Comparison of ENCODE assay signal across 23 cellular contexts in the genomic region with DNA sequence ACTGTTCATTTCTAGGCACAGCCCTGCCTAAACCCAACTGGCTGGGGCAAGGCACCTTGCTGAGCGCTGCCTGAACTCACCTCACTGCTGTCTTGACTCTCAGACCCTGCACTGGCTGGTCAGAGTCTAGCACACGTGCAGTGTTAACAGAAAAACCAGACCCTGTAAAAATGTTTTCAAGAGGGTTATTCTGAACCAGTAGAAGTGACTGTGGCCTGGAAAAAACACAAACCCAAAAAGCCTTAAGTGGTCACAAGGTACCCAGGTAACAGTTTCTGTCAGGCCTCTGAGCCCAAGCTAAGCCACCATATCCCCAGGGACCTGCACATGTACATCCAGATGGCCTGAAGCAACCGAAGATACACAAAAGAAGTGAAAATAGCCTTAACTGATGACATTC. TPM values are rescaled to one million over a fixed set of nuclear protein-coding genes. Genes with fewer than 3 reads are reported as not detected.
A peak's percentile ranks its signal among the peaks of the same experiment; 100 is the strongest.
DNase-seq lines count a peak whose midpoint lies in the region; ATAC-seq, FAIRE-seq and TF ChIP-seq lines count a peak whose summit lies in the region.
"Had no signal": no experiment of that assay in that cellular context is flagged by ENCODE, and none has a peak within 500 bp of the region (broad histone marks: within the 10 kb centered on the region; RNA-seq: fewer than 3 reads in every experiment).

No MANE protein-coding gene starts in this region.

- no peak overlapping the region for H3K14ac ChIP-seq in H1 (ENCODE audit: insufficient read length)

- peak overlapping the region; percentile 85 for H2BK120ac ChIP-seq in H1 (replicated peaks; ENCODE audit: low read depth, low read length)

- peaks cover 22% of the 10 kb centered on the region for H3K36me3 Mint-ChIP-seq in endothelial cell (ENCODE audit: low read depth, unreplicated experiment)

- peaks cover 6% of the 10 kb centered on the region for H3K4me1 Mint-ChIP-seq in endothelial cell (ENCODE audit: unreplicated experiment)

- no peak overlapping the region for H2BK5ac ChIP-seq in H1 (ENCODE audit: low read depth, low read length)

- H3K4ac ChIP-seq in H1 (replicated peaks; ENCODE audit: insufficient read length, low read depth, low read length): no peak overlapping the region

- no peak overlapping the region for H3K4me3 ChIP-seq in H1 (ENCODE audit: extremely low read depth in 1 of 4, insufficient read depth in 2 of 4, low read depth in 3 of 4, low read length in 4 of 4)
- H3K4me3 ChIP-seq: vagina had no signal

- no peak for TF ChIP-seq POLR2A in H1 (IDR thresholded peaks at IDR 0.05; ENCODE audit: control extremely low read depth in 1 of 2, low read depth in 2 of 2, low read length in 2 of 2)

- H3K79me1 ChIP-seq in H1 (ENCODE audit: low read depth, low read length): peaks cover 2% of the 10 kb centered on the region; the same call in 1 of the 2 replicates

- H2BK20ac ChIP-seq in H1 (ENCODE audit: low read length): no peak overlapping the region

- H3K9me3 ChIP-seq in H1 (ENCODE audit: insufficient read depth in 2 of 2, low read depth in 1 of 2, low read length in 1 of 2): peaks cover 15 to 20% of the 10 kb centered on the region in 2 experiments; a peak in 3 of 4 replicates
- H3K9me3 ChIP-seq: vagina had no signal

- H3K9me3 Mint-ChIP-seq in endothelial cell (ENCODE audit: unreplicated experiment): no peaks in the 10 kb centered on the region

- no peak overlapping the region for H3K27ac ChIP-seq in H1 (ENCODE audit: low read depth, low read length)
- H3K27ac ChIP-seq: vagina had no signal

- H4K8ac ChIP-seq in H1 (ENCODE audit: extremely low read depth, insufficient read depth, low read length): no peak overlapping the region

- peak overlapping the region; percentile 84; the same call in 1 of the 2 replicates for H2BK12ac ChIP-seq in H1 (ENCODE audit: low read depth, low read length)

- 94% methylated on average over 3 of the region's 3 CpGs; no CpG with 5 or more reads in 1 of the 2 experiments for WGBS in H1 (ENCODE audit: extremely low coverage in 1 of 2, insufficient coverage in 1 of 2, insufficient read length in 1 of 2, insufficient replicate concordance in 2 of 2, low coverage in 1 of 2, low lambda C conversion rate in 2 of 2, missing lambda C conversion rate in 1 of 2), 2 experiments

- CTCF ChIA-PET in H1 (lab: Charles Lee; ENCODE audit: partially characterized antibody): no interaction called here

- no peak overlapping the region for H2AFZ ChIP-seq in H1 (ENCODE audit: low read length)

- H3K4me3 Mint-ChIP-seq in endothelial cell (ENCODE audit: unreplicated experiment): no peak overlapping the region

- H3K23me2 ChIP-seq in H1 (ENCODE audit: low read depth, low read length): peaks cover 1% of the 10 kb centered on the region; the same call in 1 of the 2 replicates

- DNase-seq in H1 (ENCODE audit: low read depth in 1 of 2, low spot score in 2 of 2) (no peak), endothelial cell (ENCODE audit: low spot score) (no peak), HuH-7.5 (ENCODE audit: low spot score) (no peak)
- DNase-seq in stimulated activated naive CD8-positive, alpha-beta T cell treated with anti-CD3 and anti-CD28 coated beads, Interleukin-15, Interleukin-2, amounts not matched to agents 100 U/mL and 50 U/mL, for 24 hours: no peak
- DNase-seq: activated CD4-positive, alpha-beta T cell treated with anti-CD3 and anti-CD28 coated beads for 4 hours; activated T-cell treated with anti-CD3 and anti-CD28 coated beads, Interleukin-2, amount 50 U/mL, for 1 hour; amygdala; DMS79; hippocampal formation; IMR-90; left colon; NCI-H1417; NCI-H526; retina; stimulated activated CD4-positive, alpha-beta T cell treated with anti-CD3 and anti-CD28 coated beads, Interleukin-2, amount 100 ng/mL, for 48 hours; T-helper 2 cell had no signal

- no peak overlapping the region for H2AK5ac ChIP-seq in H1 (ENCODE audit: low read depth, low read length)

- H3K36me3 ChIP-seq in H1 (ENCODE audit: control insufficient read depth in 2 of 4, insufficient read depth in 4 of 4, low read length in 3 of 4): no peaks in the 10 kb centered on the region; a peak in 1 of 8 replicates
- H3K36me3 ChIP-seq: vagina had no signal

- peaks cover 0 to 4% of the 10 kb centered on the region in 2 experiments; a peak in 2 of 4 replicates for H3K79me2 ChIP-seq in H1 (ENCODE audit: control insufficient read depth in 1 of 2, insufficient read depth in 2 of 2, low read length in 2 of 2)

- no peak overlapping the region for H3K23ac ChIP-seq in H1 (ENCODE audit: insufficient read length)

- peak overlapping the region; percentile 99 for H2BK15ac ChIP-seq in H1 (ENCODE audit: low read length)

- no peak for TF ChIP-seq CTCF in H1 (IDR thresholded peaks at IDR 0.05; ENCODE audit: control extremely low read depth in 1 of 3, insufficient read depth in 1 of 3, low read depth in 1 of 3, low read length in 3 of 3)
- no peak for TF ChIP-seq CTCF in endothelial cell (IDR thresholded peaks at IDR 0.05; ENCODE audit: unreplicated experiment)

- H3K4me1 ChIP-seq in H1 (replicated peaks in 1 of 4; ENCODE audit: control insufficient read depth in 3 of 4, insufficient read depth in 4 of 4, low read length in 3 of 4): peaks cover 9 to 17% (median 12%) of the 10 kb centered on the region in 4 experiments

- peak overlapping the region; percentile 7 for H4K91ac ChIP-seq in H1 (replicated peaks; ENCODE audit: insufficient read length, low read length)

- no peak overlapping the region; a peak in 2 of 4 replicates for H3K4me2 ChIP-seq in H1 (ENCODE audit: insufficient read depth in 1 of 2, low read depth in 2 of 2, low read length in 2 of 2)

- TF ChIP-seq RAD21 in H1 (IDR thresholded peaks at IDR 0.05 in 1 of 2, conservative IDR thresholded peaks at IDR 0.05 in 1 of 2; ENCODE audit: low read depth in 2 of 2, low read length in 2 of 2): no peak

- H3K27ac Mint-ChIP-seq in endothelial cell (ENCODE audit: unreplicated experiment): no peak overlapping the region

- POLR2A ChIA-PET in H1 (lab: Charles Lee; ENCODE audit: partially characterized antibody): no interaction called here

- ATAC-seq in GM18861 (IDR thresholded peaks at IDR 0.05; ENCODE audit: unreplicated experiment): peak; percentile 82
- ATAC-seq in GM21786 (IDR thresholded peaks at IDR 0.05; ENCODE audit: unreplicated experiment): peak; percentile 65
- ATAC-seq in HG03460 (IDR thresholded peaks at IDR 0.05; ENCODE audit: unreplicated experiment): peak; percentile 71
- no peak for ATAC-seq in stimulated activated naive CD8-positive, alpha-beta T cell treated with anti-CD3 and anti-CD28 coated beads, Interleukin-15, Interleukin-2, amounts not matched to agents 100 U/mL and 50 U/mL, for 24 hours
- no peak for ATAC-seq in GM19395 (IDR thresholded peaks at IDR 0.05; ENCODE audit: unreplicated experiment)
- ATAC-seq: left colon had no signal

- no peak overlapping the region for H4K5ac ChIP-seq in H1 (ENCODE audit: insufficient read length, low read depth, low read length)

- H3K56ac ChIP-seq in H1 (replicated peaks; ENCODE audit: insufficient read length, low read depth, low read length): no peak overlapping the region

- no peak for FAIRE-seq in H1 (lab: Jason Lieb, UNC)

- peaks cover 0 to 3% of the 10 kb centered on the region in 2 experiments for H4K20me1 ChIP-seq in H1 (replicated peaks in 1 of 2; ENCODE audit: control insufficient read depth in 1 of 2, insufficient read depth in 2 of 2, low read length in 2 of 2)

- no peak overlapping the region for H3K9ac ChIP-seq in H1 (replicated peaks in 1 of 4; ENCODE audit: extremely low read depth in 1 of 4, low read depth in 3 of 4, low read length in 3 of 4)

- no peak for TF ChIP-seq EP300 in H1 (IDR thresholded peaks at IDR 0.05; ENCODE audit: borderline replicate concordance in 1 of 2, low read depth in 2 of 2, low read length in 2 of 2)

- H3K18ac ChIP-seq in H1 (ENCODE audit: extremely low read depth, low read length): no peak overlapping the region; the same call in 1 of the 2 replicates

- peaks cover 0 to 4% (median 0%) of the 10 kb centered on the region in 4 experiments; a peak in 4 of 7 replicates for H3K27me3 ChIP-seq in H1 (replicated peaks in 1 of 4; ENCODE audit: control insufficient read depth in 3 of 4, extremely low read depth in 1 of 4, insufficient read depth in 3 of 4, low read length in 3 of 4)
- H3K27me3 ChIP-seq: vagina had no signal

- H3K27me3 Mint-ChIP-seq in endothelial cell (ENCODE audit: unreplicated experiment): peaks cover 3% of the 10 kb centered on the region

RNA-seq across cellular contexts. Expression of gene EIF4A3, which starts 6.1 kb away (rescaled TPM):
- 146 and 155 TPM in 2 replicates for total RNA-seq in H1 (2021; fragmentation: NEBNext Ultra II Directional; extraction: Animal tissue kit (Norgen Biotek cat#: 25700))
- 99.1 and 142 TPM in 2 replicates for polyA plus RNA-seq in H1 (2011; rRNA removed)
- polyA plus RNA-seq in H1 (2011; cell fraction: cytosol; rRNA removed): 140 TPM
- polyA plus RNA-seq in H1 (2011; cell fraction: nucleus; rRNA removed): 77.5 TPM
- 156 to 184 TPM (median 166 TPM) in 4 replicates for polyA plus RNA-seq in H1 (2012, experiment 1 of 2)
- 48.6 TPM for polyA plus RNA-seq in H1 (2012, experiment 2 of 2)
- 81.9 TPM for polyA plus RNA-seq in H1 (2013, experiment 1 of 2)
- 84.3 TPM for polyA plus RNA-seq in H1 (2013, experiment 2 of 2)
- 108 and 113 TPM in 2 replicates for polyA minus RNA-seq in H1 (2011; rRNA and poly(A)+ RNA removed)
- polyA minus RNA-seq in H1 (2011; cell fraction: cytosol; rRNA and poly(A)+ RNA removed): 61.2 TPM
- 42.7 TPM for polyA minus RNA-seq in H1 (2011; cell fraction: nucleus; rRNA and poly(A)+ RNA removed)
- 76.6 TPM for total RNA-seq in endothelial cell (ENCODE audit: unreplicated experiment)

RNA-seq across cellular contexts. Expression of gene CARD14, which starts 16.8 kb away (rescaled TPM):
- not detected in 2 replicates for total RNA-seq in H1 (2021; fragmentation: NEBNext Ultra II Directional; extraction: Animal tissue kit (Norgen Biotek cat#: 25700))
- polyA plus RNA-seq in H1 (2011; rRNA removed): 0.08 and 0.16 TPM in 2 replicates
- 0.22 TPM for polyA plus RNA-seq in H1 (2011; cell fraction: cytosol; rRNA removed)
- polyA plus RNA-seq in H1 (2011; cell fraction: nucleus; rRNA removed): 0.50 TPM
- 0.28 to 0.57 TPM (median 0.48 TPM) in 4 replicates for polyA plus RNA-seq in H1 (2012, experiment 1 of 2)
- polyA plus RNA-seq in H1 (2012, experiment 2 of 2): 0.24 TPM
- 0.02 TPM for polyA plus RNA-seq in H1 (2013, experiment 1 of 2)
- polyA plus RNA-seq in H1 (2013, experiment 2 of 2): 0.06 TPM
- polyA minus RNA-seq in H1 (2011; rRNA and poly(A)+ RNA removed): 0.20 and 1.1 TPM in 2 replicates
- polyA minus RNA-seq in H1 (2011; cell fraction: cytosol; rRNA and poly(A)+ RNA removed): 1.8 TPM
- polyA minus RNA-seq in H1 (2011; cell fraction: nucleus; rRNA and poly(A)+ RNA removed): 0.50 TPM
- total RNA-seq in endothelial cell (ENCODE audit: unreplicated experiment): 0.64 TPM
- total RNA-seq: IMR-90, RPMI7951 had no signal
- polyA plus RNA-seq: BJ, IMR-90 had no signal

RNA-seq across cellular contexts. Expression of gene GAA, which starts 51.6 kb away (rescaled TPM):
- total RNA-seq in H1 (2021; fragmentation: NEBNext Ultra II Directional; extraction: Animal tissue kit (Norgen Biotek cat#: 25700)): 25.3 and 30.0 TPM in 2 replicates
- 14.8 and 32.7 TPM in 2 replicates for polyA plus RNA-seq in H1 (2011; rRNA removed)
- polyA plus RNA-seq in H1 (2011; cell fraction: cytosol; rRNA removed): 24.0 TPM
- polyA plus RNA-seq in H1 (2011; cell fraction: nucleus; rRNA removed): 151 TPM
- polyA plus RNA-seq in H1 (2012, experiment 1 of 2): 20.2 to 49.6 TPM (median 37.7 TPM) in 4 replicates
- polyA plus RNA-seq in H1 (2012, experiment 2 of 2): 24.4 TPM
- 45.2 TPM for polyA plus RNA-seq in H1 (2013, experiment 1 of 2)
- 38.1 TPM for polyA plus RNA-seq in H1 (2013, experiment 2 of 2)
- polyA minus RNA-seq in H1 (2011; rRNA and poly(A)+ RNA removed): 5.0 and 7.6 TPM in 2 replicates
- polyA minus RNA-seq in H1 (2011; cell fraction: cytosol; rRNA and poly(A)+ RNA removed): 17.7 TPM
- polyA minus RNA-seq in H1 (2011; cell fraction: nucleus; rRNA and poly(A)+ RNA removed): 25.7 TPM
- 93.0 TPM for total RNA-seq in endothelial cell (ENCODE audit: unreplicated experiment)

Comparison
In these comparisons a context has a peak if more than half of its experiments do, and no peak if none do; other contexts are left out.
1. ATAC-seq: peak in GM18861 (single experiment), GM21786 (single experiment) and HG03460 (single experiment); none in stimulated activated naive CD8-positive, alpha-beta T cell treated with anti-CD3 and anti-CD28 coated beads, Interleukin-15, Interleukin-2, amounts not matched to agents 100 U/mL and 50 U/mL, for 24 hours (single experiment) and GM19395 (single experiment).